Comparison of ENCODE assay signal across 1 cellular context in the genomic region with DNA sequence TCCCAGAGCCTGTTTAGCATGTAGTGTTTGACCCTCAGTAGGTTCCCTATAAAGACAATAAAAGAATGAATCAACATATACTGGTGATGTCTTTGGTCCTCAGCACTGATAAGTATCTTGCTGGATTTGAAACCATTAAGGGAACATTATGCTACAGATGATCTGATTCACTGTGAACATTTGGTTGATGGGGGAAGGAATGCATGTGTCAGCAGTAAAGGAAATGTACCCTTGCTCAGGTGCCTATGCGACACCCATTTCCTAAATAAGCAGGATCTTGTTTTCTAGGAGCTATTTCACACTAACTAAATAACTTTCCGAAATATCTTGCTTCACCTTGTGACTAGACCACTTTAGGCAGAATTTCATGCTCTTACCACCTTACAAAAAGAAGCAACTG.
TF ChIP-seq lines count a peak whose summit lies in the region.

No MANE protein-coding gene starts in this region.

TF ChIP-seq in HepG2, 621 proteins besides CTCF, POLR2A, EP300 and RAD21:
- TF ChIP-seq, protein P1, sequence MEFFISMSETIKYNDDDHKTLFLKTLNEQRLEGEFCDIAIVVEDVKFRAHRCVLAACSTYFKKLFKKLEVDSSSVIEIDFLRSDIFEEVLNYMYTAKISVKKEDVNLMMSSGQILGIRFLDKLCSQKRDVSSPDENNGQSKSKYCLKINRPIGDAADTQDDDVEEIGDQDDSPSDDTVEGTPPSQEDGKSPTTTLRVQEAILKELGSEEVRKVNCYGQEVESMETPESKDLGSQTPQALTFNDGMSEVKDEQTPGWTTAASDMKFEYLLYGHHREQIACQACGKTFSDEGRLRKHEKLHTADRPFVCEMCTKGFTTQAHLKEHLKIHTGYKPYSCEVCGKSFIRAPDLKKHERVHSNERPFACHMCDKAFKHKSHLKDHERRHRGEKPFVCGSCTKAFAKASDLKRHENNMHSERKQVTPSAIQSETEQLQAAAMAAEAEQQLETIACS (CRISPR knock-in tag; IDR thresholded peaks at IDR 0.05) = no peak
- TF ChIP-seq MAFK (conservative IDR thresholded peaks at IDR 0.05 in 1 of 2, IDR thresholded peaks at IDR 0.05 in 1 of 2; ENCODE audit: low read length in 2 of 2) = peak; percentile 28 to 76; a peak in 2 of 4 replicates
- TF ChIP-seq MAFF (IDR thresholded peaks at IDR 0.05; ENCODE audit: low read depth, low read length) = peak; percentile 62
